Comparison of ENCODE assay signal across 1 cellular context in genomic region chr10:72273410-72274212, GRCh38.
A peak's percentile ranks its signal among the peaks of the same experiment; 100 is the strongest.
TF ChIP-seq lines count a peak whose summit lies in the region.

A gene with protein sequence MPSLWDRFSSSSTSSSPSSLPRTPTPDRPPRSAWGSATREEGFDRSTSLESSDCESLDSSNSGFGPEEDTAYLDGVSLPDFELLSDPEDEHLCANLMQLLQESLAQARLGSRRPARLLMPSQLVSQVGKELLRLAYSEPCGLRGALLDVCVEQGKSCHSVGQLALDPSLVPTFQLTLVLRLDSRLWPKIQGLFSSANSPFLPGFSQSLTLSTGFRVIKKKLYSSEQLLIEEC (plus strand): TSS chr10:72273924. CDS start chr10:72274217, 293 bp downstream.

TF ChIP-seq in HepG2, 621 proteins besides CTCF, POLR2A, EP300 and RAD21 (continued from another document and continues in another):
- TF ChIP-seq GPBP1L1 (CRISPR knock-in tag; IDR thresholded peaks at IDR 0.05) = no peak
- TF ChIP-seq ZNF775 (CRISPR knock-in tag; IDR thresholded peaks at IDR 0.05; ENCODE audit: borderline replicate concordance) = no peak
- no peak for TF ChIP-seq ZNF260 (CRISPR knock-in tag; IDR thresholded peaks at IDR 0.05; ENCODE audit: borderline replicate concordance, low read depth)
- peak; percentile 82; the same call in 1 of the 2 replicates for TF ChIP-seq CHCHD3 (CRISPR knock-in tag; IDR thresholded peaks at IDR 0.05)
- TF ChIP-seq GLMP (CRISPR knock-in tag; IDR thresholded peaks at IDR 0.05; ENCODE audit: borderline replicate concordance) = peak; percentile 53; the same call in 1 of the 2 replicates
- no peak for TF ChIP-seq ZNF180 (CRISPR knock-in tag; IDR thresholded peaks at IDR 0.05; ENCODE audit: borderline replicate concordance, low read depth)
- TF ChIP-seq PHF5A (CRISPR knock-in tag; IDR thresholded peaks at IDR 0.05; ENCODE audit: low read depth, unreplicated experiment) = peak; percentile 27
- no peak for TF ChIP-seq ZSCAN30 (CRISPR knock-in tag; IDR thresholded peaks at IDR 0.05)
- TF ChIP-seq CEBPZ (IDR thresholded peaks at IDR 0.05; ENCODE audit: low read length) = no peak
- no peak for TF ChIP-seq RCOR2 (CRISPR knock-in tag; IDR thresholded peaks at IDR 0.05)
- no peak for TF ChIP-seq MXD4 (CRISPR knock-in tag; IDR thresholded peaks at IDR 0.05)
- no peak for TF ChIP-seq ZBTB3 (CRISPR knock-in tag; IDR thresholded peaks at IDR 0.05; ENCODE audit: borderline replicate concordance, low read depth)
- peak; percentile 84; the same call in 1 of the 2 replicates for TF ChIP-seq ATF6 (CRISPR knock-in tag; conservative IDR thresholded peaks at IDR 0.05)
- TF ChIP-seq ZNF772 (CRISPR knock-in tag; IDR thresholded peaks at IDR 0.05) = peak; percentile 90
- peak; percentile 86; the same call in 1 of the 2 replicates for TF ChIP-seq BORCS8-MEF2B (CRISPR knock-in tag; IDR thresholded peaks at IDR 0.05)
- peak; percentile 69; the same call in 1 of the 2 replicates for TF ChIP-seq SMYD3 (CRISPR knock-in tag; IDR thresholded peaks at IDR 0.05)
- peak in 1 of 2 experiments; percentile 90; a peak in 2 of 4 replicates for TF ChIP-seq ATF4 (CRISPR knock-in tag; IDR thresholded peaks at IDR 0.05)
- TF ChIP-seq FOXJ3 (CRISPR knock-in tag; IDR thresholded peaks at IDR 0.05; ENCODE audit: borderline replicate concordance) = peak; percentile 67; the same call in 1 of the 2 replicates
- TF ChIP-seq FOSL1 (CRISPR knock-in tag; IDR thresholded peaks at IDR 0.05; ENCODE audit: borderline replicate concordance) = peak; percentile 14; the same call in 1 of the 2 replicates
- TF ChIP-seq ZNF713 (CRISPR knock-in tag; IDR thresholded peaks at IDR 0.05) = peak; percentile 70; the same call in 1 of the 2 replicates
- no peak for TF ChIP-seq SRSF9 (IDR thresholded peaks at IDR 0.05; ENCODE audit: borderline replicate concordance, insufficient read depth, low read depth, low read length, poor library complexity, severe bottlenecking)
- TF ChIP-seq ZC3H4 (CRISPR knock-in tag; IDR thresholded peaks at IDR 0.05; ENCODE audit: borderline replicate concordance) = no peak; the same call in 1 of the 2 replicates
- 0 out of 2 replicates have a peak, but pooled peaks have one; percentile 74 for TF ChIP-seq PAWR (CRISPR knock-in tag; IDR thresholded peaks at IDR 0.05; ENCODE audit: borderline replicate concordance)
- TF ChIP-seq NFYB (CRISPR knock-in tag; IDR thresholded peaks at IDR 0.05) = peak; percentile 90
- no peak for TF ChIP-seq RBAK (CRISPR knock-in tag; IDR thresholded peaks at IDR 0.05)
- TF ChIP-seq, protein P1, sequence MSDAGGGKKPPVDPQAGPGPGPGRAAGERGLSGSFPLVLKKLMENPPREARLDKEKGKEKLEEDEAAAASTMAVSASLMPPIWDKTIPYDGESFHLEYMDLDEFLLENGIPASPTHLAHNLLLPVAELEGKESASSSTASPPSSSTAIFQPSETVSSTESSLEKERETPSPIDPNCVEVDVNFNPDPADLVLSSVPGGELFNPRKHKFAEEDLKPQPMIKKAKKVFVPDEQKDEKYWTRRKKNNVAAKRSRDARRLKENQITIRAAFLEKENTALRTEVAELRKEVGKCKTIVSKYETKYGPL (CRISPR knock-in tag; IDR thresholded peaks at IDR 0.05) = peak; percentile 77
- peak; percentile 10; the same call in 1 of the 2 replicates for TF ChIP-seq JUNB (CRISPR knock-in tag; IDR thresholded peaks at IDR 0.05; ENCODE audit: borderline replicate concordance)
- TF ChIP-seq, protein P2, sequence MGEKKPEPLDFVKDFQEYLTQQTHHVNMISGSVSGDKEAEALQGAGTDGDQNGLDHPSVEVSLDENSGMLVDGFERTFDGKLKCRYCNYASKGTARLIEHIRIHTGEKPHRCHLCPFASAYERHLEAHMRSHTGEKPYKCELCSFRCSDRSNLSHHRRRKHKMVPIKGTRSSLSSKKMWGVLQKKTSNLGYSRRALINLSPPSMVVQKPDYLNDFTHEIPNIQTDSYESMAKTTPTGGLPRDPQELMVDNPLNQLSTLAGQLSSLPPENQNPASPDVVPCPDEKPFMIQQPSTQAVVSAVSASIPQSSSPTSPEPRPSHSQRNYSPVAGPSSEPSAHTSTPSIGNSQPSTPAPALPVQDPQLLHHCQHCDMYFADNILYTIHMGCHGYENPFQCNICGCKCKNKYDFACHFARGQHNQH (CRISPR knock-in tag; IDR thresholded peaks at IDR 0.05) = peak; percentile 83
- TF ChIP-seq ZNF430 (CRISPR knock-in tag; IDR thresholded peaks at IDR 0.05) = peak; percentile 89
- TF ChIP-seq DRAP1 (CRISPR knock-in tag; IDR thresholded peaks at IDR 0.05) = peak; percentile 100
- TF ChIP-seq SIX4 (CRISPR knock-in tag; IDR thresholded peaks at IDR 0.05) = peak; percentile 75; the same call in 1 of the 2 replicates
- TF ChIP-seq, protein P3, sequence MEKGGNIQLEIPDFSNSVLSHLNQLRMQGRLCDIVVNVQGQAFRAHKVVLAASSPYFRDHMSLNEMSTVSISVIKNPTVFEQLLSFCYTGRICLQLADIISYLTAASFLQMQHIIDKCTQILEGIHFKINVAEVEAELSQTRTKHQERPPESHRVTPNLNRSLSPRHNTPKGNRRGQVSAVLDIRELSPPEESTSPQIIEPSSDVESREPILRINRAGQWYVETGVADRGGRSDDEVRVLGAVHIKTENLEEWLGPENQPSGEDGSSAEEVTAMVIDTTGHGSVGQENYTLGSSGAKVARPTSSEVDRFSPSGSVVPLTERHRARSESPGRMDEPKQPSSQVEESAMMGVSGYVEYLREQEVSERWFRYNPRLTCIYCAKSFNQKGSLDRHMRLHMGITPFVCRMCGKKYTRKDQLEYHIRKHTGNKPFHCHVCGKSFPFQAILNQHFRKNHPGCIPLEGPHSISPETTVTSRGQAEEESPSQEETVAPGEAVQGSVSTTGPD (CRISPR knock-in tag; IDR thresholded peaks at IDR 0.05) = 0 out of 2 replicates have a peak, but pooled peaks have one; percentile 60
- TF ChIP-seq, protein P4, sequence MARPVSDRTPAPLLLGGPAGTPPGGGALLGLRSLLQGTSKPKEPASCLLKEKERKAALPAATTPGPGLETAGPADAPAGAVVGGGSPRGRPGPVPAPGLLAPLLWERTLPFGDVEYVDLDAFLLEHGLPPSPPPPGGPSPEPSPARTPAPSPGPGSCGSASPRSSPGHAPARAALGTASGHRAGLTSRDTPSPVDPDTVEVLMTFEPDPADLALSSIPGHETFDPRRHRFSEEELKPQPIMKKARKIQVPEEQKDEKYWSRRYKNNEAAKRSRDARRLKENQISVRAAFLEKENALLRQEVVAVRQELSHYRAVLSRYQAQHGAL (CRISPR knock-in tag; IDR thresholded peaks at IDR 0.05; ENCODE audit: not compliant biosample characterization) = peak; percentile 82
- TF ChIP-seq ZSCAN21 (CRISPR knock-in tag; IDR thresholded peaks at IDR 0.05; ENCODE audit: borderline replicate concordance) = peak; percentile 94
- peak; percentile 50 for TF ChIP-seq PTBP1 (IDR thresholded peaks at IDR 0.05; ENCODE audit: low read depth, low read length, poor library complexity, severe bottlenecking)
- TF ChIP-seq ZNF891 (CRISPR knock-in tag; IDR thresholded peaks at IDR 0.05) = peak; percentile 96
- peak; percentile 72 for TF ChIP-seq SP2 (CRISPR knock-in tag; IDR thresholded peaks at IDR 0.05)
- 0 out of 2 replicates have a peak, but pooled peaks have one; percentile 42 for TF ChIP-seq NCOA5 (CRISPR knock-in tag; IDR thresholded peaks at IDR 0.05)
- peak; percentile 98 for TF ChIP-seq ZNF234 (CRISPR knock-in tag; conservative IDR thresholded peaks at IDR 0.05)
- TF ChIP-seq CENPBD1 (CRISPR knock-in tag; IDR thresholded peaks at IDR 0.05; ENCODE audit: borderline replicate concordance, low read depth) = peak; percentile 96; the same call in 1 of the 2 replicates
- peak; percentile 89; the same call in 1 of the 2 replicates for TF ChIP-seq ZNF264 (CRISPR knock-in tag; IDR thresholded peaks at IDR 0.05)
- TF ChIP-seq, protein P5, sequence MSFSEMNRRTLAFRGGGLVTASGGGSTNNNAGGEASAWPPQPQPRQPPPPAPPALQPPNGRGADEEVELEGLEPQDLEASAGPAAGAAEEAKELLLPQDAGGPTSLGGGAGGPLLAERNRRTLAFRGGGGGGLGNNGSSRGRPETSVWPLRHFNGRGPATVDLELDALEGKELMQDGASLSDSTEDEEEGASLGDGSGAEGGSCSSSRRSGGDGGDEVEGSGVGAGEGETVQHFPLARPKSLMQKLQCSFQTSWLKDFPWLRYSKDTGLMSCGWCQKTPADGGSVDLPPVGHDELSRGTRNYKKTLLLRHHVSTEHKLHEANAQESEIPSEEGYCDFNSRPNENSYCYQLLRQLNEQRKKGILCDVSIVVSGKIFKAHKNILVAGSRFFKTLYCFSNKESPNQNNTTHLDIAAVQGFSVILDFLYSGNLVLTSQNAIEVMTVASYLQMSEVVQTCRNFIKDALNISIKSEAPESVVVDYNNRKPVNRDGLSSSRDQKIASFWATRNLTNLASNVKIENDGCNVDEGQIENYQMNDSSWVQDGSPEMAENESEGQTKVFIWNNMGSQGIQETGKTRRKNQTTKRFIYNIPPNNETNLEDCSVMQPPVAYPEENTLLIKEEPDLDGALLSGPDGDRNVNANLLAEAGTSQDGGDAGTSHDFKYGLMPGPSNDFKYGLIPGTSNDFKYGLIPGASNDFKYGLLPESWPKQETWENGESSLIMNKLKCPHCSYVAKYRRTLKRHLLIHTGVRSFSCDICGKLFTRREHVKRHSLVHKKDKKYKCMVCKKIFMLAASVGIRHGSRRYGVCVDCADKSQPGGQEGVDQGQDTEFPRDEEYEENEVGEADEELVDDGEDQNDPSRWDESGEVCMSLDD (CRISPR knock-in tag; IDR thresholded peaks at IDR 0.05; ENCODE audit: borderline replicate concordance) = peak; percentile 94; the same call in 1 of the 2 replicates
